In the genomic region with DNA sequence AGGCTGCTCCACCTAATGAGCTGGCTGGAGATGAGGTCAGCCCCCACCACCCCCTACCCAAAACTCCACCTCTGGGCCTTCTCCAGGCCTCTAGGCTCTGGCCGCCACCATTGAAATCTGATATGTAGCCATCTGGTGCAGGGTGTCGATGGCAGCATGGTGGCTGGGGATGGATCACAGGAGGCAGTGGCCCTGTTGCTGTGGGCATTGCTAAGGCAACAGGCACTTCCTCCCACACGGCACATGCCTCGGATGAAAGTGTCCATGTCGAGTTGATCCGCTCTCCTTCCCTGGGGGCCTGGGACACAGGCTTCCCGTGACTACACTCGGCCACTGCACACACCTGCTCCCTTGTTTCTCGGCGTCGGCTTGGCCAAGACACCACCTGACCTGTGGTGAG, we compare ENCODE assay signal across 18 cellular contexts.
DNase-seq lines count a peak whose midpoint lies in the region; ATAC-seq, FAIRE-seq and TF ChIP-seq lines count a peak whose summit lies in the region.
"Had no signal": no experiment of that assay in that cellular context is flagged by ENCODE, and none has a peak within 500 bp of the region (broad histone marks: within the 10 kb centered on the region; RNA-seq: fewer than 3 reads in every experiment).

No MANE protein-coding gene starts in this region.

- no peak overlapping the region for H3K9ac ChIP-seq in kidney (ENCODE audit: low read length in 2 of 2)

- H3K9me3 ChIP-seq in tibial artery, result no peaks in the 10 kb centered on the region
- H3K9me3 ChIP-seq in transverse colon, result no peaks in the 10 kb centered on the region
- H3K9me3 ChIP-seq in kidney (ENCODE audit: control insufficient read depth in 1 of 2, low read length in 2 of 2), result no peaks in the 10 kb centered on the region
- H3K9me3 ChIP-seq: gastrocnemius medialis, left lung had no signal

- TF ChIP-seq CTCF in tibial artery (IDR thresholded peaks at IDR 0.05), result no peak
- TF ChIP-seq CTCF in transverse colon (IDR thresholded peaks at IDR 0.05), result no peak
- no peak for TF ChIP-seq CTCF in kidney (IDR thresholded peaks at IDR 0.05; ENCODE audit: borderline replicate concordance, extremely low read depth, insufficient read depth)

- peaks cover 11 to 23% (median 20%) of the 10 kb centered on the region in 3 donors for H3K36me3 ChIP-seq in tibial artery
- H3K36me3 ChIP-seq in transverse colon, result no peaks in the 10 kb centered on the region
- H3K36me3 ChIP-seq in kidney (ENCODE audit: control insufficient read depth in 1 of 2, insufficient read depth in 2 of 2, low read length in 2 of 2), result peaks cover 5 to 8% of the 10 kb centered on the region in 2 donors
- H3K36me3 ChIP-seq: gastrocnemius medialis, left lung had no signal

- no peak overlapping the region for H3K4me3 ChIP-seq in tibial artery
- no peak overlapping the region for H3K4me3 ChIP-seq in transverse colon
- no peak overlapping the region for H3K4me3 ChIP-seq in kidney (ENCODE audit: low read length in 2 of 2)
- H3K4me3 ChIP-seq: gastrocnemius medialis, left lung had no signal

- H3K4me1 ChIP-seq in tibial artery (peaks cover 0 to 69% (median 43%) of the 10 kb centered on the region in 4 donors), transverse colon (peaks cover 0 to 4% (median 1%) of the 10 kb centered on the region in 4 donors), kidney (ENCODE audit: control insufficient read depth in 1 of 2, insufficient read depth in 1 of 2, low read depth in 1 of 2, low read length in 2 of 2) (no peaks in the 10 kb centered on the region)
- H3K4me1 ChIP-seq: gastrocnemius medialis had no signal

- H3K27ac ChIP-seq in tibial artery (peak overlapping the region; percentile 63 to 67), transverse colon (no peak overlapping the region), kidney (ENCODE audit: low read depth in 2 of 2, low read length in 2 of 2) (no peak overlapping the region)
- H3K27ac ChIP-seq: gastrocnemius medialis, left lung had no signal

- 93 to 100% methylated on average over 6 to 11 of the region's 11 CpGs for WGBS in transverse colon (ENCODE audit: low coverage in 1 of 2), 2 donors

- DNase-seq in Right ventricle myocardium superior (no peak), cardiac septum (ENCODE audit: low spot score) (no peak), NCI-H2171 (lab: John Stamatoyannopoulos, UW) (peak; percentile 60), tibial artery (no peak), transverse colon (no peak), kidney (no peak)
- DNase-seq: activated CD4-positive, alpha-beta T cell treated with anti-CD3 and anti-CD28 coated beads for 36 hours; activated naive CD8-positive, alpha-beta T cell treated with anti-CD3 and anti-CD28 coated beads, Interleukin-2, amount 50 U/mL, for 24 hours; erythroblast; gastrocnemius medialis; GOT3; left lung; NCI-H1930; nucleus accumbens; stimulated activated naive CD8-positive, alpha-beta T cell treated with anti-CD3 and anti-CD28 coated beads, Interleukin-15, Interleukin-2, amounts not matched to agents 100 U/mL and 50 U/mL, for 24 hours had no signal

- H3K27me3 ChIP-seq in tibial artery, result no peaks in the 10 kb centered on the region
- no peaks in the 10 kb centered on the region for H3K27me3 ChIP-seq in transverse colon
- H3K27me3 ChIP-seq: gastrocnemius medialis, left lung had no signal

- no peak for TF ChIP-seq EP300 in transverse colon (IDR thresholded peaks at IDR 0.05; ENCODE audit: low read depth)

- FAIRE-seq in kidney (lab: Jason Lieb, UNC), result no peak

- TF ChIP-seq POLR2A in transverse colon (IDR thresholded peaks at IDR 0.05), result no peak

- in situ Hi-C loops in transverse colon (cut with MboI; ENCODE audit: low pct_ligation_motif_present in 1 of 4, low pct_unique_long_range_greater_than_20kb in 1 of 4, low sequenced_read_pairs in 3 of 4), result no loop called here

- intact Hi-C loops in Right ventricle myocardium superior (cut with DNase I) (no loop called here), cardiac septum (cut with DNase I) (no loop called here), tibial artery (cut with DNase I; ENCODE audit: low total_unique reads) (no loop called here), transverse colon (cut with DNase I; ENCODE audit: low total_unique reads) (no loop called here), kidney (cut with DNase I) (no loop called here)

- ATAC-seq in Right ventricle myocardium superior (ENCODE audit: poor library complexity) (peak; percentile 20), SK-N-SH treated with all-trans-retinoic acid at 6 μM for 48 hours (no peak), HG03025 (IDR thresholded peaks at IDR 0.05; ENCODE audit: low FRiP score, unreplicated experiment) (no peak)
- ATAC-seq: activated CD4-positive, alpha-beta T cell treated with anti-CD3 and anti-CD28 coated beads for 36 hours; activated naive CD8-positive, alpha-beta T cell treated with anti-CD3 and anti-CD28 coated beads, Interleukin-2, amount 50 U/mL, for 24 hours; activated T-helper 17 cell treated with anti-CD3 and anti-CD28 coated beads, Interleukin-2, amount 50 U/mL, for 72 hours; gastrocnemius medialis; left lung; stimulated activated naive CD8-positive, alpha-beta T cell treated with anti-CD3 and anti-CD28 coated beads, Interleukin-15, Interleukin-2, amounts not matched to agents 100 U/mL and 50 U/mL, for 24 hours had no signal

TF ChIP-seq in SK-N-SH treated with all-trans-retinoic acid at 6 μM for 48 hours, 23 proteins besides CTCF, POLR2A, EP300 and RAD21:
- peak; percentile 74 for TF ChIP-seq ZNF70 (CRISPR knock-in tag; IDR thresholded peaks at IDR 0.05)
- TF ChIP-seq SNAI2 (CRISPR knock-in tag; IDR thresholded peaks at IDR 0.05), result no peak

Comparison
In these comparisons a context has a peak if more than half of its experiments do, and no peak if none do; other contexts are left out.
1. H3K27ac ChIP-seq: peak in tibial artery (2 of 2); none in transverse colon (0 of 4) and kidney (0 of 2).